In genomic region chr11:33736148-33736809, GRCh38 we compare ENCODE assay signal across 8 cellular contexts. TPM values are rescaled to one million over a fixed set of nuclear protein-coding genes. Genes with fewer than 3 reads are reported as not detected.
A peak's percentile ranks its signal among the peaks of the same experiment; 100 is the strongest.
DNase-seq lines count a peak whose midpoint lies in the region; ATAC-seq and TF ChIP-seq lines count a peak whose summit lies in the region.

CD59 (minus strand) TSS chr11:33736423; CDS start chr11:33722445, 13,978 bp downstream.

- H3K4me3 Mint-ChIP-seq in activated T-helper 2 cell treated with anti-CD3 and anti-CD28 coated beads, Interferon-gamma antibody, Interleukin-2, Interleukin-4, amounts not matched to agents 10 μg/mL and 5 μg/mL and 100 μg/mL, durations not matched to agents 14 hours and 24 hours and 36 hours (ENCODE audit: low read depth) = peak within 1 kb of the TSS; percentile 87
- H3K4me3 Mint-ChIP-seq in naive thymus-derived CD4-positive, alpha-beta T cell = peak within 1 kb of the TSS; percentile 87 to 97 (median 92)
- H3K4me3 Mint-ChIP-seq in stimulated activated naive B cell treated with anti-CD40 and anti-IgM and Interleukin-4, amounts not matched to agents 10 μg/mL and 1 μg/mL and 100 μg/mL, for 72 hours = peak within 1 kb of the TSS; percentile 87 to 90

- H3K4me3 ChIP-seq in DND-41 (ENCODE audit: low read depth in 1 of 2, low read length in 2 of 2) (peak within 1 kb of the TSS; percentile 30 to 58; a peak in 3 of 4 replicates), Karpas-422 (ENCODE audit: low read length) (peak within 1 kb of the TSS; percentile 75), fibroblast of lung (replicated peaks in 1 of 4; ENCODE audit: control extremely low read depth in 1 of 4, insufficient read depth in 1 of 4, low read depth in 3 of 4, low read length in 4 of 4) (peak within 1 kb of the TSS; percentile 91 to 97 (median 96))
- peak within 1 kb of the TSS; percentile 76 for H3K4me3 ChIP-seq in naive thymus-derived CD4-positive, alpha-beta T cell (ENCODE audit: low read length)

- peaks cover 35% of the 10 kb centered on the region for H3K4me1 Mint-ChIP-seq in activated T-helper 2 cell treated with anti-CD3 and anti-CD28 coated beads, Interferon-gamma antibody, Interleukin-2, Interleukin-4, amounts not matched to agents 10 μg/mL and 5 μg/mL and 100 μg/mL, durations not matched to agents 14 hours and 24 hours and 36 hours (ENCODE audit: low read depth)
- peaks cover 21 to 41% (median 36%) of the 10 kb centered on the region in 7 donors for H3K4me1 Mint-ChIP-seq in naive thymus-derived CD4-positive, alpha-beta T cell
- H3K4me1 Mint-ChIP-seq in stimulated activated naive B cell treated with anti-CD40 and anti-IgM and Interleukin-4, amounts not matched to agents 10 μg/mL and 1 μg/mL and 100 μg/mL, for 72 hours = peaks cover 29 to 43% of the 10 kb centered on the region in 2 donors

- H3K36me3 ChIP-seq in DND-41 (ENCODE audit: insufficient read depth, low read length) (no peaks in the 10 kb centered on the region), Karpas-422 (ENCODE audit: insufficient read depth, low read length) (no peaks in the 10 kb centered on the region), fibroblast of lung (ENCODE audit: control insufficient read depth, insufficient read depth, low read length) (peaks cover 7% of the 10 kb centered on the region)
- H3K36me3 ChIP-seq in naive thymus-derived CD4-positive, alpha-beta T cell (ENCODE audit: control insufficient read depth in 2 of 3, insufficient read depth in 3 of 3, low read length in 3 of 3) = peaks cover 0 to 4% (median 0%) of the 10 kb centered on the region in 3 experiments

- peaks cover 12% of the 10 kb centered on the region for H3K27me3 Mint-ChIP-seq in activated T-helper 2 cell treated with anti-CD3 and anti-CD28 coated beads, Interferon-gamma antibody, Interleukin-2, Interleukin-4, amounts not matched to agents 10 μg/mL and 5 μg/mL and 100 μg/mL, durations not matched to agents 14 hours and 24 hours and 36 hours (ENCODE audit: low read depth)
- peaks cover 0 to 11% (median 0%) of the 10 kb centered on the region in 5 donors for H3K27me3 Mint-ChIP-seq in naive thymus-derived CD4-positive, alpha-beta T cell
- no peaks in the 10 kb centered on the region for H3K27me3 Mint-ChIP-seq in stimulated activated naive B cell treated with anti-CD40 and anti-IgM and Interleukin-4, amounts not matched to agents 10 μg/mL and 1 μg/mL and 100 μg/mL, for 72 hours

- peak within 1 kb of the TSS; percentile 86 for H3K27ac Mint-ChIP-seq in activated T-helper 2 cell treated with anti-CD3 and anti-CD28 coated beads, Interferon-gamma antibody, Interleukin-2, Interleukin-4, amounts not matched to agents 10 μg/mL and 5 μg/mL and 100 μg/mL, durations not matched to agents 14 hours and 24 hours and 36 hours
- H3K27ac Mint-ChIP-seq in naive thymus-derived CD4-positive, alpha-beta T cell = peak within 1 kb of the TSS; percentile 79 to 94 (median 86)
- peak within 1 kb of the TSS; percentile 92 for H3K27ac Mint-ChIP-seq in stimulated activated naive B cell treated with anti-CD40 and anti-IgM and Interleukin-4, amounts not matched to agents 10 μg/mL and 1 μg/mL and 100 μg/mL, for 72 hours

- H3K4me2 ChIP-seq in DND-41 (ENCODE audit: insufficient read depth, low read length) (peak within 1 kb of the TSS; percentile 64), Karpas-422 (ENCODE audit: low read depth, low read length, poor library complexity, severe bottlenecking) (peak within 1 kb of the TSS; percentile 92), fibroblast of lung (ENCODE audit: extremely low read depth, insufficient read depth, low read length) (peak within 1 kb of the TSS; percentile 77)

- CTCF ChIA-PET in RWPE1 (lab: Yijun Ruan, JAX) = interaction anchor here (0.6 to 0.7 kb wide), 2 partner anchors 373 to 575 kb away, joined by 3 read pairs; partner anchors contain the start of gene CSTF3
- CTCF ChIA-PET in naive thymus-derived CD4-positive, alpha-beta T cell (lab: Charles Lee) = interaction anchor here (0.6 to 1.2 kb wide), 2 partner anchors 42 to 576 kb away, joined by 3 read pairs; no protein-coding TSS in a partner anchor

- peak within 1 kb of the TSS; percentile 58 for H3K9ac ChIP-seq in DND-41 (ENCODE audit: low read depth, low read length)
- H3K9ac ChIP-seq in Karpas-422 (ENCODE audit: low read length) = peak within 1 kb of the TSS; percentile 59
- H3K9ac ChIP-seq in fibroblast of lung (ENCODE audit: insufficient read depth, low read length) = peak within 1 kb of the TSS; percentile 93

- H2AFZ ChIP-seq in DND-41 (ENCODE audit: low read depth, low read length) (peak within 1 kb of the TSS; percentile 54), Karpas-422 (ENCODE audit: low read length) (peak within 1 kb of the TSS; percentile 76), fibroblast of lung (ENCODE audit: low read length) (peak within 1 kb of the TSS; percentile 46)

- H3K27ac ChIP-seq in DND-41 (ENCODE audit: low read length) (no peak within 1 kb of the TSS), Karpas-422 (ENCODE audit: low read length) (no peak within 1 kb of the TSS), RWPE1 (peak within 1 kb of the TSS; percentile 89), fibroblast of lung (ENCODE audit: insufficient read depth, low read length) (peak within 1 kb of the TSS; percentile 94)
- H3K27ac ChIP-seq in naive thymus-derived CD4-positive, alpha-beta T cell (ENCODE audit: low read depth, low read length) = peak within 1 kb of the TSS; percentile 72

- H3K27me3 ChIP-seq in DND-41 (ENCODE audit: insufficient read depth, low read length, poor library complexity) (peaks cover 19% of the 10 kb centered on the region), Karpas-422 (ENCODE audit: low read length) (no peaks in the 10 kb centered on the region), fibroblast of lung (ENCODE audit: control insufficient read depth, insufficient read depth, low read length) (no peaks in the 10 kb centered on the region)
- no peaks in the 10 kb centered on the region for H3K27me3 ChIP-seq in naive thymus-derived CD4-positive, alpha-beta T cell (ENCODE audit: control insufficient read depth in 2 of 2, insufficient read depth in 2 of 2, low read length in 2 of 2)

- TF ChIP-seq CTCF in DND-41 (IDR thresholded peaks at IDR 0.05; ENCODE audit: borderline replicate concordance, extremely low read depth, low read length, poor library complexity, severe bottlenecking) (no peak), RWPE1 (conservative IDR thresholded peaks at IDR 0.05; ENCODE audit: low read depth) (no peak), fibroblast of lung (conservative IDR thresholded peaks at IDR 0.05 in 1 of 2, IDR thresholded peaks at IDR 0.05 in 1 of 2; ENCODE audit: low read depth in 1 of 2, low read length in 2 of 2) (no peak)

- no peaks in the 10 kb centered on the region for H3K9me2 ChIP-seq in Karpas-422 (replicated peaks; ENCODE audit: insufficient read depth, low read length)

- intact Hi-C loops in activated T-helper 2 cell treated with anti-CD3 and anti-CD28 coated beads, Interferon-gamma antibody, Interleukin-2, Interleukin-4, amounts not matched to agents 10 μg/mL and 5 μg/mL and 100 μg/mL, durations not matched to agents 14 hours and 24 hours and 36 hours (cut with micrococcal nuclease) = loop anchor here (5.0 to 10.0 kb wide), 3 partner anchors 34 to 919 kb away; partner anchors contain the start of genes C11orf91 and CAPRIN1
- intact Hi-C loops in naive thymus-derived CD4-positive, alpha-beta T cell (cut with micrococcal nuclease) = loop anchor here (1.0 to 10.0 kb wide), 10 partner anchors 8 to 844 kb away; partner anchors contain the start of genes C11orf91 (in 2 of the 2), CSTF3 (in 2 of the 2), FBXO3 (in 2 of the 2) and ABTB2 (in 1 of the 2)

- H4K20me1 ChIP-seq in DND-41 (ENCODE audit: insufficient read depth, low read length) (no peaks in the 10 kb centered on the region), Karpas-422 (ENCODE audit: insufficient read depth, low read depth, low read length) (0 out of 2 replicates have a peak, but pooled peaks cover 9% of the 10 kb centered on the region), fibroblast of lung (ENCODE audit: control insufficient read depth, extremely low read depth, insufficient read depth, low read length) (no peaks in the 10 kb centered on the region)

- POLR2A ChIA-PET in RWPE1 (lab: Yijun Ruan, JAX; ENCODE audit: low non-redundant PET) = interaction anchor here (0.6 to 0.7 kb wide), 4 partner anchors 21 to 574 kb away, joined by 4 to 6 read pairs (median 4); no protein-coding TSS in a partner anchor
- POLR2A ChIA-PET in naive thymus-derived CD4-positive, alpha-beta T cell (lab: Charles Lee) = interaction anchor here (0.6 to 3.8 kb wide), 10 partner anchors 9 to 842 kb away, joined by 3 to 22 read pairs (median 3); partner anchors contain the start of genes C11orf91, CSTF3 and FBXO3

- H3K4me1 ChIP-seq in DND-41 (ENCODE audit: insufficient read depth, low read length) (peaks cover 15% of the 10 kb centered on the region), Karpas-422 (ENCODE audit: low read length) (peaks cover 44% of the 10 kb centered on the region), fibroblast of lung (ENCODE audit: control insufficient read depth, extremely low read depth, insufficient read depth, low read length) (peaks cover 21% of the 10 kb centered on the region)
- H3K4me1 ChIP-seq in naive thymus-derived CD4-positive, alpha-beta T cell (ENCODE audit: control insufficient read depth in 2 of 2, insufficient read depth in 2 of 2, low read length in 2 of 2) = peaks cover 9 to 17% of the 10 kb centered on the region in 2 donors

- DNase-seq in DND-41 (peak; percentile 74), Karpas-422 (peak; percentile 82), RWPE1 (ENCODE audit: low spot score) (peak; percentile 94), fibroblast of lung (ENCODE audit: low read depth in 2 of 2) (peak; percentile 89 to 91)
- DNase-seq in activated T-helper 2 cell treated with anti-CD3 and anti-CD28 coated beads, Interferon-gamma antibody, Interleukin-2, Interleukin-4, amounts not matched to agents 10 μg/mL and 5 μg/mL and 100 μg/mL, durations not matched to agents 14 hours and 24 hours and 36 hours (ENCODE audit: low spot score) = peak; percentile 79
- DNase-seq in naive thymus-derived CD4-positive, alpha-beta T cell = peak; percentile 75 to 94 (median 85)
- DNase-seq in stimulated activated naive B cell treated with anti-CD40 and anti-IgM and Interleukin-4, amounts not matched to agents 10 μg/mL and 1 μg/mL and 100 μg/mL, for 72 hours = peak; percentile 81

- H3K9me3 Mint-ChIP-seq in activated T-helper 2 cell treated with anti-CD3 and anti-CD28 coated beads, Interferon-gamma antibody, Interleukin-2, Interleukin-4, amounts not matched to agents 10 μg/mL and 5 μg/mL and 100 μg/mL, durations not matched to agents 14 hours and 24 hours and 36 hours = no peaks in the 10 kb centered on the region
- peaks cover 0 to 7% (median 0%) of the 10 kb centered on the region in 11 donors for H3K9me3 Mint-ChIP-seq in naive thymus-derived CD4-positive, alpha-beta T cell
- H3K9me3 Mint-ChIP-seq in stimulated activated naive B cell treated with anti-CD40 and anti-IgM and Interleukin-4, amounts not matched to agents 10 μg/mL and 1 μg/mL and 100 μg/mL, for 72 hours = no peaks in the 10 kb centered on the region

- no peaks in the 10 kb centered on the region for H3K9me3 ChIP-seq in DND-41 (ENCODE audit: insufficient read depth, low read length, severe bottlenecking)
- no peaks in the 10 kb centered on the region for H3K9me3 ChIP-seq in Karpas-422 (ENCODE audit: low read length)
- H3K9me3 ChIP-seq in fibroblast of lung (ENCODE audit: control insufficient read depth, insufficient read depth, low read depth, low read length) = no peaks in the 10 kb centered on the region
- H3K9me3 ChIP-seq in naive thymus-derived CD4-positive, alpha-beta T cell (ENCODE audit: control insufficient read depth in 2 of 3, low read length in 3 of 3) = no peaks in the 10 kb centered on the region

- H3K36me3 Mint-ChIP-seq in activated T-helper 2 cell treated with anti-CD3 and anti-CD28 coated beads, Interferon-gamma antibody, Interleukin-2, Interleukin-4, amounts not matched to agents 10 μg/mL and 5 μg/mL and 100 μg/mL, durations not matched to agents 14 hours and 24 hours and 36 hours (ENCODE audit: low read depth) = peaks cover 33% of the 10 kb centered on the region
- H3K36me3 Mint-ChIP-seq in naive thymus-derived CD4-positive, alpha-beta T cell = peaks cover 0 to 12% (median 0%) of the 10 kb centered on the region in 5 donors
- H3K36me3 Mint-ChIP-seq in stimulated activated naive B cell treated with anti-CD40 and anti-IgM and Interleukin-4, amounts not matched to agents 10 μg/mL and 1 μg/mL and 100 μg/mL, for 72 hours = peaks cover 9 to 11% of the 10 kb centered on the region in 2 donors

- ATAC-seq in DND-41 (ENCODE audit: insufficient read depth, low read depth) (peak; percentile 84), GM21825 (IDR thresholded peaks at IDR 0.05; ENCODE audit: unreplicated experiment) (peak; percentile 67)
- peak; percentile 92 for ATAC-seq in naive thymus-derived CD4-positive, alpha-beta T cell
- ATAC-seq in stimulated activated naive B cell treated with anti-CD40 and anti-IgM and Interleukin-4, amounts not matched to agents 10 μg/mL and 1 μg/mL and 100 μg/mL, for 72 hours (replicated peaks) = peak; percentile 70 to 75

- H3K79me2 ChIP-seq in DND-41 (ENCODE audit: insufficient read depth, low read length) = no peaks in the 10 kb centered on the region
- H3K79me2 ChIP-seq in Karpas-422 (ENCODE audit: low read length) = no peaks in the 10 kb centered on the region
- peaks cover 49% of the 10 kb centered on the region for H3K79me2 ChIP-seq in fibroblast of lung (ENCODE audit: control insufficient read depth, insufficient read depth, low read length)

RNA-seq across cellular contexts. Expression of gene CD59, which starts in this region (rescaled TPM):
- 0.18 and 5.7 TPM in 2 replicates for total RNA-seq in Karpas-422 (2014; rRNA removed; shearing (Covaris generic); ENCODE audit: low replicate concordance)
- 165 and 173 TPM in 2 replicates for total RNA-seq in activated T-helper 2 cell treated with anti-CD3 and anti-CD28 coated beads, Interferon-gamma antibody, Interleukin-2, Interleukin-4, amounts not matched to agents 10 μg/mL and 5 μg/mL and 100 μg/mL, durations not matched to agents 14 hours and 24 hours and 36 hours
- 209 and 380 TPM in 2 replicates for total RNA-seq in fibroblast of lung
- polyA plus RNA-seq in fibroblast of lung = 1,165 and 1,404 TPM in 2 replicates
- polyA plus RNA-seq in fibroblast of lung (2012) = 928 and 1,205 TPM in 2 replicates
- polyA minus RNA-seq in fibroblast of lung (ENCODE audit: low replicate concordance) = 662 and 789 TPM in 2 replicates
- 100 to 1,000 TPM in 1 of 5 experiments, 10 to 100 TPM in 4; 23.3 to 152 (median 62.7) TPM for total RNA-seq in naive thymus-derived CD4-positive, alpha-beta T cell
- polyA plus RNA-seq in naive thymus-derived CD4-positive, alpha-beta T cell = 10 to 100 TPM; 69.6 to 70.7 TPM

Comparison
In these comparisons a context has a peak if more than half of its experiments do, and no peak if none do; other contexts are left out.
1. RNA of gene CD59 (polyA plus RNA-seq): 928 to 1,404 TPM in fibroblast of lung; 69.6 to 70.7 TPM in naive thymus-derived CD4-positive, alpha-beta T cell; every median in the first group is over 10 times any median in the second.
2. H3K27ac ChIP-seq: peak in RWPE1 (single experiment), fibroblast of lung (single experiment) and naive thymus-derived CD4-positive, alpha-beta T cell (single experiment); none in DND-41 (single experiment) and Karpas-422 (single experiment).
3. H3K4me3 ChIP-seq: peak in every context shown above with its lines; median percentile 96 in fibroblast of lung; 76 in naive thymus-derived CD4-positive, alpha-beta T cell; 75 in Karpas-422; 44 in DND-41.
4. Peak in every context shown above with its lines, with median percentiles within 50 percentile points of each other: ATAC-seq, DNase-seq, H2AFZ ChIP-seq, H3K4me2 ChIP-seq, H3K9ac ChIP-seq, H3K27ac Mint-ChIP-seq and H3K4me3 Mint-ChIP-seq.